ENCODE assay signal across 10 cellular contexts in genomic region chr13:40189885-40190655, GRCh38.
A peak's percentile ranks its signal among the peaks of the same experiment; 100 is the strongest.
DNase-seq lines count a peak whose midpoint lies in the region; ATAC-seq, FAIRE-seq and TF ChIP-seq lines count a peak whose summit lies in the region.
"Had no signal": no experiment of that assay in that cellular context is flagged by ENCODE, and none has a peak within 500 bp of the region (broad histone marks: within the 10 kb centered on the region; RNA-seq: fewer than 3 reads in every experiment).

No MANE protein-coding gene starts in this region.

- in situ Hi-C loops in G401 (cut with HindIII; ENCODE audit: low sequenced_read_pairs): no loop called here

- no peaks in the 10 kb centered on the region for H3K36me3 ChIP-seq in OCI-LY1 (ENCODE audit: insufficient read depth, low read length)
- H3K36me3 ChIP-seq in astrocyte (ENCODE audit: insufficient read depth, low read length): no peaks in the 10 kb centered on the region
- H3K36me3 ChIP-seq in keratinocyte (ENCODE audit: control insufficient read depth in 2 of 2, extremely low read depth in 1 of 2, insufficient read depth in 2 of 2, low read length in 2 of 2): no peaks in the 10 kb centered on the region
- H3K36me3 ChIP-seq in spleen: no peaks in the 10 kb centered on the region

- H3K36me3 Mint-ChIP-seq in astrocyte (ENCODE audit: low read depth, unreplicated experiment): no peaks in the 10 kb centered on the region

- no peak for TF ChIP-seq POLR2A in spleen (IDR thresholded peaks at IDR 0.05)

- WGBS in spleen, 5 donors: 74 to 82% (median 79%) methylated on average over 8 of the region's 8 CpGs

- FAIRE-seq in astrocyte (lab: Jason Lieb, UNC): no peak
- peak; percentile 59 for FAIRE-seq in keratinocyte (lab: Jason Lieb, UNC)
- FAIRE-seq: GM12878 had no signal

- H3K9me3 Mint-ChIP-seq in astrocyte (ENCODE audit: unreplicated experiment): peaks cover 3% of the 10 kb centered on the region

- peak overlapping the region; percentile 47 for H3K9ac ChIP-seq in OCI-LY1 (ENCODE audit: low read length)
- peak overlapping the region; percentile 49 for H3K9ac ChIP-seq in astrocyte (ENCODE audit: low read length)
- H3K9ac ChIP-seq in keratinocyte (ENCODE audit: control insufficient read depth, extremely low read depth, insufficient read depth, low read length): peak overlapping the region; percentile 40

- H3K9me1 ChIP-seq in keratinocyte (ENCODE audit: control insufficient read depth, extremely low read depth, insufficient read depth, low read length): no peaks in the 10 kb centered on the region

- intact Hi-C loops in spleen (cut with DNase I; ENCODE audit: low total_unique reads): no loop called here

- H3K79me2 ChIP-seq in OCI-LY1 (ENCODE audit: insufficient read depth, low read length): no peaks in the 10 kb centered on the region
- H3K79me2 ChIP-seq in astrocyte (ENCODE audit: insufficient read depth, low read length): no peaks in the 10 kb centered on the region
- H3K79me2 ChIP-seq in keratinocyte (ENCODE audit: control insufficient read depth, insufficient read depth, low read length): no peaks in the 10 kb centered on the region

- H2AFZ ChIP-seq in OCI-LY1 (ENCODE audit: low read length): peak overlapping the region; percentile 76
- H2AFZ ChIP-seq in astrocyte (ENCODE audit: low read depth, low read length): peak overlapping the region; percentile 38
- no peak overlapping the region for H2AFZ ChIP-seq in keratinocyte (ENCODE audit: control insufficient read depth, low read length)

- H3K4me2 ChIP-seq in OCI-LY1 (ENCODE audit: low read length) (peak overlapping the region; percentile 58), astrocyte (ENCODE audit: low read length) (peak overlapping the region; percentile 66), keratinocyte (ENCODE audit: control insufficient read depth, extremely low read depth, insufficient read depth, low read depth, low read length) (peak overlapping the region; percentile 74)

- TF ChIP-seq CTCF in OCI-LY1 (IDR thresholded peaks at IDR 0.05; ENCODE audit: low read length): no peak
- TF ChIP-seq CTCF in astrocyte (IDR thresholded peaks at IDR 0.05; ENCODE audit: insufficient read depth, low read depth, low read length): no peak
- no peak for TF ChIP-seq CTCF in keratinocyte (optimal IDR thresholded peaks at IDR 0.05 in 1 of 3, IDR thresholded peaks at IDR 0.05 in 1 of 3, conservative IDR thresholded peaks at IDR 0.05 in 1 of 3; ENCODE audit: extremely low read depth in 1 of 3, insufficient read depth in 2 of 3, low read length in 3 of 3)
- no peak for TF ChIP-seq CTCF in spleen (IDR thresholded peaks at IDR 0.05 in 8 of 11, conservative IDR thresholded peaks at IDR 0.05 in 3 of 11)

- peak overlapping the region; percentile 97 for H3K27ac Mint-ChIP-seq in astrocyte (ENCODE audit: unreplicated experiment)

- no peaks in the 10 kb centered on the region for H3K27me3 ChIP-seq in OCI-LY1 (ENCODE audit: insufficient read depth, low read length)
- no peaks in the 10 kb centered on the region for H3K27me3 ChIP-seq in astrocyte (ENCODE audit: insufficient read depth, low read length)
- no peaks in the 10 kb centered on the region for H3K27me3 ChIP-seq in keratinocyte (ENCODE audit: control insufficient read depth, extremely low read depth, insufficient read depth, low read length)
- H3K27me3 ChIP-seq in spleen (replicated peaks in 1 of 7): no peaks in the 10 kb centered on the region

- ATAC-seq in HG02759 (IDR thresholded peaks at IDR 0.05; ENCODE audit: unreplicated experiment): no peak

- peak overlapping the region; percentile 2 for H3K4me3 ChIP-seq in OCI-LY1 (ENCODE audit: low read depth, low read length, poor library complexity, severe bottlenecking)
- no peak overlapping the region for H3K4me3 ChIP-seq in astrocyte (ENCODE audit: insufficient read depth, low read depth, low read length)
- peak overlapping the region in 1 of 3 experiments; percentile 4 for H3K4me3 ChIP-seq in keratinocyte (ENCODE audit: control insufficient read depth in 2 of 3, extremely low read depth in 1 of 3, insufficient read depth in 2 of 3, low read depth in 1 of 3, low read length in 3 of 3)
- H3K4me3 ChIP-seq in spleen: no peak overlapping the region
- H3K4me3 ChIP-seq: GM12878 had no signal

- no peaks in the 10 kb centered on the region for H3F3A ChIP-seq in OCI-LY1 (ENCODE audit: insufficient read depth, low read length)

- H3K27ac ChIP-seq in OCI-LY1 (ENCODE audit: low read depth, low read length, poor library complexity, severe bottlenecking): peak overlapping the region; percentile 95
- peak overlapping the region; percentile 67 for H3K27ac ChIP-seq in astrocyte (ENCODE audit: low read depth, low read length)
- H3K27ac ChIP-seq in keratinocyte (ENCODE audit: control insufficient read depth, insufficient read depth, low read length): peak overlapping the region; percentile 37
- H3K27ac ChIP-seq in spleen: peak overlapping the region in 7 of 8 donors; percentile 3 to 81 (median 66)

- H3K27me3 Mint-ChIP-seq in astrocyte (ENCODE audit: low read depth, unreplicated experiment): peaks cover 5% of the 10 kb centered on the region

- DNase-seq in astrocyte (ENCODE audit: low read depth): no peak
- DNase-seq in keratinocyte (ENCODE audit: low read depth, low spot score): no peak
- DNase-seq in spleen: no peak
- DNase-seq in CD1c-positive myeloid dendritic cell (ENCODE audit: extremely low spot score): no peak
- no peak for DNase-seq in G401 (ENCODE audit: low spot score)
- no peak for DNase-seq in DMS153 (lab: John Stamatoyannopoulos, UW)
- DNase-seq: SW 1271 had no signal

- dilution Hi-C loops in keratinocyte (cut with MboI; ENCODE audit: extremely low pct_ligation_motif_present, low sequenced_read_pairs): no loop called here

- peaks cover 30% of the 10 kb centered on the region for H3K4me1 Mint-ChIP-seq in astrocyte (ENCODE audit: low read depth, unreplicated experiment)

- H4K20me1 ChIP-seq in OCI-LY1 (ENCODE audit: insufficient read depth, low read length) (no peaks in the 10 kb centered on the region), astrocyte (ENCODE audit: insufficient read depth, low read length) (no peaks in the 10 kb centered on the region), keratinocyte (ENCODE audit: control insufficient read depth, extremely low read depth, insufficient read depth, low read length) (no peaks in the 10 kb centered on the region)

- no peaks in the 10 kb centered on the region for H3K9me2 ChIP-seq in OCI-LY1 (ENCODE audit: low read depth, low read length)

- H3K9me3 ChIP-seq in OCI-LY1 (ENCODE audit: low read length): no peaks in the 10 kb centered on the region
- no peaks in the 10 kb centered on the region for H3K9me3 ChIP-seq in astrocyte (ENCODE audit: insufficient read depth, low read depth, low read length)
- no peaks in the 10 kb centered on the region for H3K9me3 ChIP-seq in keratinocyte (ENCODE audit: control insufficient read depth, low read depth, low read length)
- H3K9me3 ChIP-seq in spleen: no peaks in the 10 kb centered on the region

- peak overlapping the region; percentile 11 for H3K4me3 Mint-ChIP-seq in astrocyte (ENCODE audit: unreplicated experiment)

- H3K4me1 ChIP-seq in OCI-LY1 (ENCODE audit: insufficient read depth, low read length, severe bottlenecking): peaks cover 66% of the 10 kb centered on the region
- H3K4me1 ChIP-seq in astrocyte (ENCODE audit: insufficient read depth, low read length): peaks cover 30% of the 10 kb centered on the region
- peaks cover 24% of the 10 kb centered on the region for H3K4me1 ChIP-seq in keratinocyte (ENCODE audit: control insufficient read depth, extremely low read depth, insufficient read depth, low read length)
- H3K4me1 ChIP-seq in spleen: peaks cover 16 to 64% (median 31%) of the 10 kb centered on the region in 6 donors

Comparison
In these comparisons a context has a peak if more than half of its experiments do, and no peak if none do; other contexts are left out.
1. H3K27ac ChIP-seq: peak in every context shown above with its lines; median percentile 95 in OCI-LY1; 67 in astrocyte; 66 in spleen; 37 in keratinocyte.